ENCODE assay signal across 13 cellular contexts in genomic region chr3:37307321-37307720, GRCh38.
DNase-seq lines count a peak whose midpoint lies in the region; ATAC-seq, FAIRE-seq and TF ChIP-seq lines count a peak whose summit lies in the region.
"Had no signal": no experiment of that assay in that cellular context is flagged by ENCODE, and none has a peak within 500 bp of the region (broad histone marks: within the 10 kb centered on the region; RNA-seq: fewer than 3 reads in every experiment).

No MANE protein-coding gene starts in this region.

- H3K56ac ChIP-seq in IMR-90 (ENCODE audit: extremely low read depth, insufficient read depth, low read length), result no peak overlapping the region

- no peak overlapping the region for H2BK15ac ChIP-seq in IMR-90 (ENCODE audit: low read depth, low read length)

- no peak overlapping the region for H3K23ac ChIP-seq in IMR-90 (ENCODE audit: low read depth, low read length)

- POLR2A ChIA-PET in IMR-90 (lab: Charles Lee; ENCODE audit: unreplicated experiment), result no interaction called here

- TF ChIP-seq CTCF in IMR-90 (conservative IDR thresholded peaks at IDR 0.05; ENCODE audit: low read depth, low read length) (no peak), fibroblast of mammary gland (conservative IDR thresholded peaks at IDR 0.05; ENCODE audit: control insufficient read depth, insufficient read depth, low read depth, low read length) (no peak)

- H2AK5ac ChIP-seq in IMR-90 (ENCODE audit: low read depth, low read length), result no peak overlapping the region

- intact Hi-C loops in IMR-90 (cut with micrococcal nuclease), result no loop called here

- peak; percentile 45 for FAIRE-seq in islet of Langerhans (lab: Jason Lieb, UNC)
- FAIRE-seq: A549, GM12891 had no signal

- H3K14ac ChIP-seq in IMR-90 (replicated peaks; ENCODE audit: low read depth, low read length), result no peak overlapping the region

- H3K27me3 ChIP-seq in IMR-90 (ENCODE audit: control insufficient read depth, insufficient read depth, low read length), result no peaks in the 10 kb centered on the region
- H3K27me3 ChIP-seq: BLaER1 treated with 17β-estradiol and CSF1 and Interleukin-3, amounts not matched to agents 10 nM and 100 nM had no signal

- H3K9me1 ChIP-seq in IMR-90 (ENCODE audit: insufficient read depth, low read length), result peaks cover 2% of the 10 kb centered on the region; the same call in 1 of the 2 replicates

- H2AFZ ChIP-seq in IMR-90 (replicated peaks; ENCODE audit: low read length, poor library complexity), result no peak overlapping the region

- no peak overlapping the region for H4K91ac ChIP-seq in IMR-90 (ENCODE audit: insufficient read depth, low read depth, low read length)

- BruUV-seq in IMR-90 (replicated peaks; lab: Mats Ljungman, UMichigan), result no TSS peak

- no peak overlapping the region for H2BK120ac ChIP-seq in IMR-90 (ENCODE audit: low read depth, low read length)

- no peak overlapping the region for H3K27ac ChIP-seq in IMR-90 (ENCODE audit: insufficient read depth, low read length)
- H3K27ac ChIP-seq: A549; BLaER1 treated with 17β-estradiol and CSF1 and Interleukin-3, amounts not matched to agents 10 nM and 100 nM had no signal

- H3K4me2 ChIP-seq in IMR-90 (ENCODE audit: low read depth, low read length), result no peak overlapping the region
- H3K4me2 ChIP-seq: A549; BLaER1 treated with 17β-estradiol and CSF1 and Interleukin-3, amounts not matched to agents 10 nM and 100 nM had no signal

- peaks cover 3 to 27% of the 10 kb centered on the region in 2 experiments; a peak in 2 of 4 replicates for H3K79me1 ChIP-seq in IMR-90 (ENCODE audit: low read depth in 1 of 2, low read length in 2 of 2)

- peaks cover 4% of the 10 kb centered on the region; the same call in 1 of the 2 replicates for H3K4me1 ChIP-seq in IMR-90 (ENCODE audit: control insufficient read depth, insufficient read depth, low read length)
- H3K4me1 ChIP-seq: A549 had no signal

- H3K4me3 ChIP-seq in IMR-90 (ENCODE audit: insufficient read depth, low read depth, low read length) (no peak overlapping the region), fibroblast of mammary gland (ENCODE audit: control insufficient read depth, low read depth, low read length) (no peak overlapping the region)
- H3K4me3 ChIP-seq: A549; BLaER1 treated with 17β-estradiol and CSF1 and Interleukin-3, amounts not matched to agents 10 nM and 100 nM had no signal

- TF ChIP-seq RAD21 in IMR-90 (IDR thresholded peaks at IDR 0.05; ENCODE audit: low read length), result no peak

- CTCF ChIA-PET in IMR-90 (lab: Yijun Ruan, JAX), result interaction anchor here (0.7 to 1.0 kb wide), 3 partner anchors 23 to 508 kb away, joined by 3 to 4 read pairs (median 3); no protein-coding TSS in a partner anchor

- no peak overlapping the region for H3K9ac ChIP-seq in IMR-90 (ENCODE audit: low read depth, low read length)
- H3K9ac ChIP-seq: BLaER1 treated with 17β-estradiol and CSF1 and Interleukin-3, amounts not matched to agents 10 nM and 100 nM had no signal

- H2AK9ac ChIP-seq in IMR-90 (replicated peaks; ENCODE audit: low read depth, low read length, poor library complexity), result no peak overlapping the region

- no CpG with 5 or more reads among the region's 2 CpGs for WGBS in IMR-90 (ENCODE audit: extremely low coverage in 2 of 2, insufficient read length in 1 of 2), 2 experiments

- no peak overlapping the region for H3K4ac ChIP-seq in IMR-90 (ENCODE audit: low read depth, low read length)

- H3K36me3 ChIP-seq in IMR-90 (ENCODE audit: control insufficient read depth, insufficient read depth, low read length), result peaks cover 5% of the 10 kb centered on the region

- ATAC-seq in IMR-90 (ENCODE audit: low read depth), result no peak
- ATAC-seq: A549 had no signal

- in situ Hi-C loops in IMR-90 (cut with MboI; ENCODE audit: low sequenced_read_pairs) (no loop called here), KBM-7 (cut with MboI; ENCODE audit: low pct_unique_long_range_greater_than_20kb, low sequenced_read_pairs) (no loop called here)

- dilution Hi-C loops in IMR-90 (cut with HindIII; ENCODE audit: low sequenced_read_pairs, unreplicated experiment), result no loop called here

- H4K8ac ChIP-seq in IMR-90 (ENCODE audit: low read depth in 2 of 2, low read length in 2 of 2), result no peak overlapping the region

- H4K20me1 ChIP-seq in IMR-90 (ENCODE audit: insufficient read depth, low read length), result peaks cover 9% of the 10 kb centered on the region; the same call in 1 of the 2 replicates

- H2BK5ac ChIP-seq in IMR-90 (ENCODE audit: low read depth, low read length, poor library complexity, severe bottlenecking), result no peak overlapping the region

- H3K18ac ChIP-seq in IMR-90 (ENCODE audit: low read depth, low read length), result no peak overlapping the region

- H3K9me3 ChIP-seq in IMR-90 (ENCODE audit: control insufficient read depth, insufficient read depth, low read length), result no peaks in the 10 kb centered on the region
- H3K9me3 ChIP-seq: A549; BLaER1 treated with 17β-estradiol and CSF1 and Interleukin-3, amounts not matched to agents 10 nM and 100 nM had no signal

- no peak overlapping the region for H2BK20ac ChIP-seq in IMR-90 (ENCODE audit: low read depth, low read length)

- TF ChIP-seq POLR2A in IMR-90 (IDR thresholded peaks at IDR 0.05; ENCODE audit: low read depth, low read length), result no peak

- peak; percentile 27 for DNase-seq in IMR-90
- DNase-seq in fibroblast of mammary gland (ENCODE audit: low read depth), result peak; percentile 41
- DNase-seq in NCI-H1694 (lab: John Stamatoyannopoulos, UW), result no peak
- no peak for DNase-seq in NCI-H2196 treated with DMSO at 0.1 percent for 48 hours (lab: John Stamatoyannopoulos, UW; ENCODE audit: unreplicated experiment)
- no peak for DNase-seq in NCI-H345 treated with DMSO at 0.1 percent for 48 hours (lab: John Stamatoyannopoulos, UW; ENCODE audit: unreplicated experiment)
- no peak for DNase-seq in KBM-7
- DNase-seq: CD4-positive, CD25-positive, alpha-beta regulatory T cell; GOT3; H9 had no signal

- no peak overlapping the region for H4K5ac ChIP-seq in IMR-90 (ENCODE audit: low read depth, low read length)

TF ChIP-seq in IMR-90, 13 proteins besides CTCF, POLR2A, EP300 and RAD21:
- no peak for TF ChIP-seq CHD1 (IDR thresholded peaks at IDR 0.05; ENCODE audit: low read depth, low read length)

Comparison
In these comparisons a context has a peak if more than half of its experiments do, and no peak if none do; other contexts are left out.
1. DNase-seq: peak in IMR-90 (single experiment) and fibroblast of mammary gland (single experiment); none in NCI-H1694 (single experiment), NCI-H2196 treated with DMSO at 0.1 percent for 48 hours (single experiment), NCI-H345 treated with DMSO at 0.1 percent for 48 hours (single experiment) and KBM-7 (single experiment).